9 cellular contexts compared by ENCODE assay signal in genomic region chr6:56808871-56809359, GRCh38.
DNase-seq lines count a peak whose midpoint lies in the region; ATAC-seq, FAIRE-seq and TF ChIP-seq lines count a peak whose summit lies in the region.
"Had no signal": no experiment of that assay in that cellular context is flagged by ENCODE, and none has a peak within 500 bp of the region (broad histone marks: within the 10 kb centered on the region; RNA-seq: fewer than 3 reads in every experiment).

No MANE protein-coding gene starts in this region.

- no peak for ATAC-seq in HG03139 (IDR thresholded peaks at IDR 0.05; ENCODE audit: unreplicated experiment)
- ATAC-seq in GM21381 (IDR thresholded peaks at IDR 0.05; ENCODE audit: unreplicated experiment): no peak
- ATAC-seq: activated CD4-positive, CD25-positive, alpha-beta regulatory T cell treated with anti-CD3 and anti-CD28 coated beads, Interleukin-2, amount 50 U/mL, for 24 hours had no signal

- H3K4me1 Mint-ChIP-seq in chondrocyte (ENCODE audit: low read depth) (peaks cover 56% of the 10 kb centered on the region), osteocyte (ENCODE audit: unreplicated experiment) (peaks cover 50% of the 10 kb centered on the region)

- no peak for DNase-seq in GM12892 (ENCODE audit: insufficient read length)
- peak; percentile 43 for DNase-seq in NCI-H146 treated with DMSO at 0.1 percent for 48 hours (lab: John Stamatoyannopoulos, UW; ENCODE audit: unreplicated experiment)
- no peak for DNase-seq in chondrocyte (ENCODE audit: low spot score)
- DNase-seq in osteocyte (ENCODE audit: extremely low spot score, unreplicated experiment): no peak
- no peak for DNase-seq in OCI-M2 (lab: John Stamatoyannopoulos, UW; ENCODE audit: unreplicated experiment)
- no peak for DNase-seq in GDM1 (lab: John Stamatoyannopoulos, UW)

- H3K27me3 Mint-ChIP-seq in chondrocyte (ENCODE audit: low read depth): no peaks in the 10 kb centered on the region
- no peaks in the 10 kb centered on the region for H3K27me3 Mint-ChIP-seq in osteocyte (ENCODE audit: unreplicated experiment)

- TF ChIP-seq POLR2A in GM12892 (IDR thresholded peaks at IDR 0.05; ENCODE audit: low read depth, low read length): no peak

- peak overlapping the region; percentile 85 for H3K27ac Mint-ChIP-seq in chondrocyte (ENCODE audit: unreplicated experiment)
- H3K27ac Mint-ChIP-seq in osteocyte (ENCODE audit: unreplicated experiment): peak overlapping the region; percentile 12

- no peak overlapping the region for H3K4me3 Mint-ChIP-seq in chondrocyte (ENCODE audit: unreplicated experiment)
- H3K4me3 Mint-ChIP-seq in osteocyte (ENCODE audit: unreplicated experiment): no peak overlapping the region

- H3K9me3 Mint-ChIP-seq in chondrocyte (ENCODE audit: low read depth): no peaks in the 10 kb centered on the region
- no peaks in the 10 kb centered on the region for H3K9me3 Mint-ChIP-seq in osteocyte (ENCODE audit: unreplicated experiment)

- FAIRE-seq in GM12892 (lab: Jason Lieb, UNC): peak; percentile 69

- H3K36me3 Mint-ChIP-seq in chondrocyte (ENCODE audit: low read depth): no peaks in the 10 kb centered on the region
- H3K36me3 Mint-ChIP-seq in osteocyte (ENCODE audit: unreplicated experiment): no peaks in the 10 kb centered on the region

- TF ChIP-seq CTCF in chondrocyte (IDR thresholded peaks at IDR 0.05): no peak
- TF ChIP-seq CTCF in osteocyte (IDR thresholded peaks at IDR 0.05): no peak
